ENCODE assay signal across 8 cellular contexts in genomic region chr16:86604436-86605220, GRCh38. TPM values are rescaled to one million over a fixed set of nuclear protein-coding genes. Genes with fewer than 3 reads are reported as not detected.
A peak's percentile ranks its signal among the peaks of the same experiment; 100 is the strongest.
DNase-seq lines count a peak whose midpoint lies in the region; ATAC-seq, FAIRE-seq and TF ChIP-seq lines count a peak whose summit lies in the region.

No MANE protein-coding gene starts in this region.

- TF ChIP-seq CTCF in bronchial epithelial cell (IDR thresholded peaks at IDR 0.05; ENCODE audit: insufficient read depth, low read length, severe bottlenecking) (no peak), WTC11 (IDR thresholded peaks at IDR 0.05) (no peak), heart left ventricle (IDR thresholded peaks at IDR 0.05) (no peak)

- H3K4me1 Mint-ChIP-seq in WTC11 = no peaks in the 10 kb centered on the region

- DNase-seq in T-helper 2 cell (peak in 4 of 5 experiments; percentile 3 to 66 (median 34)), bronchial epithelial cell (ENCODE audit: low read depth) (no peak), WTC11 (ENCODE audit: low spot score) (no peak), heart left ventricle (no peak), D341Med (ENCODE audit: low spot score) (no peak), SHP77 treated with DMSO at 0.1 percent for 48 hours (lab: John Stamatoyannopoulos, UW) (no peak)
- peak; percentile 7 for DNase-seq in stimulated activated CD8-positive, alpha-beta memory T cell treated with anti-CD3 and anti-CD28 coated beads, Interleukin-12 subunit alpha, Interleukin-12 subunit beta, amount 100 ng/mL, for 4 hours (ENCODE audit: low read depth)

- H3K9me3 ChIP-seq in heart left ventricle = no peaks in the 10 kb centered on the region

- no peak for TF ChIP-seq POLR2A in heart left ventricle (IDR thresholded peaks at IDR 0.05)

- no peaks in the 10 kb centered on the region for H3K36me3 Mint-ChIP-seq in WTC11

- no peak for FAIRE-seq in bronchial epithelial cell (lab: Jason Lieb, UNC)

- H3K4me1 ChIP-seq in heart left ventricle = peaks cover 0 to 13% (median 0%) of the 10 kb centered on the region in 12 donors

- no peak overlapping the region for H3K27ac Mint-ChIP-seq in WTC11

- H3K36me3 ChIP-seq in bronchial epithelial cell (ENCODE audit: control insufficient read depth, insufficient read depth, low read length) (no peaks in the 10 kb centered on the region), heart left ventricle (no peaks in the 10 kb centered on the region)

- H3K4me3 ChIP-seq in bronchial epithelial cell (ENCODE audit: low read depth, low read length) = peak overlapping the region; percentile 30
- peak overlapping the region in 2 of 12 donors; percentile 19 to 50 for H3K4me3 ChIP-seq in heart left ventricle

- H3K27me3 ChIP-seq in bronchial epithelial cell (ENCODE audit: control insufficient read depth, insufficient read depth, low read length) (no peaks in the 10 kb centered on the region), heart left ventricle (peaks cover 0 to 13% (median 4%) of the 10 kb centered on the region in 9 donors)

- peaks cover 4% of the 10 kb centered on the region; the same call in 1 of the 2 replicates for H3K27me3 Mint-ChIP-seq in WTC11 (ENCODE audit: low read depth)

- ATAC-seq in GM19043 (IDR thresholded peaks at IDR 0.05; ENCODE audit: low read depth, unreplicated experiment) = peak; percentile 70
- ATAC-seq in WTC11 = no peak
- no peak for ATAC-seq in heart left ventricle

- no peak overlapping the region for H3K27ac ChIP-seq in heart left ventricle

- POLR2A ChIA-PET in WTC11 (lab: Charles Lee) = no interaction called here

- intact Hi-C loops in heart left ventricle (cut with DNase I) = no loop called here

- no peak overlapping the region for H3K4me3 Mint-ChIP-seq in WTC11

- peaks cover 16% of the 10 kb centered on the region for H3K9me3 Mint-ChIP-seq in WTC11

- WGBS in heart left ventricle, 4 donors = 69 to 82% (median 79%) methylated on average over 17 of the region's 17 CpGs

- CTCF ChIA-PET in WTC11 (lab: Charles Lee) = interaction anchor here (0.6 to 1.0 kb wide), 2 partner anchors 28 to 29 kb away, joined by 3 read pairs; no protein-coding TSS in a partner anchor

TF ChIP-seq in WTC11, 78 proteins besides CTCF, POLR2A, EP300 and RAD21:
- TF ChIP-seq CREB1 (CRISPR knock-in tag; IDR thresholded peaks at IDR 0.05) (no peak), ZNF416 (CRISPR knock-in tag; IDR thresholded peaks at IDR 0.05) (no peak), ZNF263 (CRISPR knock-in tag; IDR thresholded peaks at IDR 0.05; ENCODE audit: low read depth) (no peak)
- TF ChIP-seq, protein P1, sequence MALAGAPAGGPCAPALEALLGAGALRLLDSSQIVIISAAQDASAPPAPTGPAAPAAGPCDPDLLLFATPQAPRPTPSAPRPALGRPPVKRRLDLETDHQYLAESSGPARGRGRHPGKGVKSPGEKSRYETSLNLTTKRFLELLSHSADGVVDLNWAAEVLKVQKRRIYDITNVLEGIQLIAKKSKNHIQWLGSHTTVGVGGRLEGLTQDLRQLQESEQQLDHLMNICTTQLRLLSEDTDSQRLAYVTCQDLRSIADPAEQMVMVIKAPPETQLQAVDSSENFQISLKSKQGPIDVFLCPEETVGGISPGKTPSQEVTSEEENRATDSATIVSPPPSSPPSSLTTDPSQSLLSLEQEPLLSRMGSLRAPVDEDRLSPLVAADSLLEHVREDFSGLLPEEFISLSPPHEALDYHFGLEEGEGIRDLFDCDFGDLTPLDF (CRISPR knock-in tag; IDR thresholded peaks at IDR 0.05) = no peak
- TF ChIP-seq, protein P2, sequence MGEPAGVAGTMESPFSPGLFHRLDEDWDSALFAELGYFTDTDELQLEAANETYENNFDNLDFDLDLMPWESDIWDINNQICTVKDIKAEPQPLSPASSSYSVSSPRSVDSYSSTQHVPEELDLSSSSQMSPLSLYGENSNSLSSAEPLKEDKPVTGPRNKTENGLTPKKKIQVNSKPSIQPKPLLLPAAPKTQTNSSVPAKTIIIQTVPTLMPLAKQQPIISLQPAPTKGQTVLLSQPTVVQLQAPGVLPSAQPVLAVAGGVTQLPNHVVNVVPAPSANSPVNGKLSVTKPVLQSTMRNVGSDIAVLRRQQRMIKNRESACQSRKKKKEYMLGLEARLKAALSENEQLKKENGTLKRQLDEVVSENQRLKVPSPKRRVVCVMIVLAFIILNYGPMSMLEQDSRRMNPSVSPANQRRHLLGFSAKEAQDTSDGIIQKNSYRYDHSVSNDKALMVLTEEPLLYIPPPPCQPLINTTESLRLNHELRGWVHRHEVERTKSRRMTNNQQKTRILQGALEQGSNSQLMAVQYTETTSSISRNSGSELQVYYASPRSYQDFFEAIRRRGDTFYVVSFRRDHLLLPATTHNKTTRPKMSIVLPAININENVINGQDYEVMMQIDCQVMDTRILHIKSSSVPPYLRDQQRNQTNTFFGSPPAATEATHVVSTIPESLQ (CRISPR knock-in tag; IDR thresholded peaks at IDR 0.05) = no peak
- TF ChIP-seq, protein P3, sequence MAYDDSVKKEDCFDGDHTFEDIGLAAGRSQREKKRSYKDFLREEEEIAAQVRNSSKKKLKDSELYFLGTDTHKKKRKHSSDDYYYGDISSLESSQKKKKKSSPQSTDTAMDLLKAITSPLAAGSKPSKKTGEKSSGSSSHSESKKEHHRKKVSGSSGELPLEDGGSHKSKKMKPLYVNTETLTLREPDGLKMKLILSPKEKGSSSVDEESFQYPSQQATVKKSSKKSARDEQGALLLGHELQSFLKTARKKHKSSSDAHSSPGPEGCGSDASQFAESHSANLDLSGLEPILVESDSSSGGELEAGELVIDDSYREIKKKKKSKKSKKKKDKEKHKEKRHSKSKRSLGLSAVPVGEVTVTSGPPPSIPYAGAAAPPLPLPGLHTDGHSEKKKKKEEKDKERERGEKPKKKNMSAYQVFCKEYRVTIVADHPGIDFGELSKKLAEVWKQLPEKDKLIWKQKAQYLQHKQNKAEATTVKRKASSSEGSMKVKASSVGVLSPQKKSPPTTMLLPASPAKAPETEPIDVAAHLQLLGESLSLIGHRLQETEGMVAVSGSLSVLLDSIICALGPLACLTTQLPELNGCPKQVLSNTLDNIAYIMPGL (CRISPR knock-in tag; IDR thresholded peaks at IDR 0.05) = no peak

RNA-seq across cellular contexts. Expression of gene FOXL1, which starts 26.3 kb away (rescaled TPM):
- total RNA-seq in bronchial epithelial cell = 1.1 and 1.5 TPM in 2 replicates
- 0.23 to 0.34 TPM (median 0.33 TPM) in 3 replicates for total RNA-seq in WTC11 (2021)
- total RNA-seq in heart left ventricle = 1 to 10 TPM in 3 of 9 donors, under 1 TPM in 6; 0.44 to 1.4 (median 0.72) TPM
- polyA plus RNA-seq in heart left ventricle = under 1 TPM; 0.57 to 0.69 TPM

RNA-seq across cellular contexts. Expression of gene FOXC2, which starts 38.0 kb away (rescaled TPM):
- total RNA-seq in bronchial epithelial cell (under 0.01 TPM in 1 of 2 replicates, not detected in the other), WTC11 (2021) (0.18 to 0.28 TPM (median 0.21 TPM) in 3 replicates), heart left ventricle (1 to 10 TPM; 1.1 to 3.3 (median 1.7) TPM)
- polyA plus RNA-seq in heart left ventricle = 1 to 10 TPM in 1 of 2 donors, under 1 TPM in 1; 0.76 to 1.0 TPM

RNA-seq across cellular contexts. Expression of gene MTHFSD, which starts 49.6 kb away (rescaled TPM):
- 13.2 and 19.7 TPM in 2 replicates for total RNA-seq in bronchial epithelial cell
- 14.1 to 15.7 TPM (median 15.3 TPM) in 3 replicates for total RNA-seq in WTC11 (2021)
- total RNA-seq in heart left ventricle = 10 to 100 TPM in 6 of 9 donors, 1 to 10 TPM in 3; 3.9 to 17.0 (median 11.6) TPM
- 1 to 10 TPM; 5.6 to 6.8 TPM for polyA plus RNA-seq in heart left ventricle

Comparison
In these comparisons a context has a peak if more than half of its experiments do, and no peak if none do; other contexts are left out.
1. DNase-seq: peak in T-helper 2 cell (4 of 5) and stimulated activated CD8-positive, alpha-beta memory T cell treated with anti-CD3 and anti-CD28 coated beads, Interleukin-12 subunit alpha, Interleukin-12 subunit beta, amount 100 ng/mL, for 4 hours (single experiment); none in bronchial epithelial cell (single experiment), WTC11 (single experiment), heart left ventricle (0 of 5), D341Med (single experiment) and SHP77 treated with DMSO at 0.1 percent for 48 hours (single experiment).